9 cellular contexts compared by ENCODE assay signal in genomic region chr4:1166509-1167243, GRCh38. TPM values are rescaled to one million over a fixed set of nuclear protein-coding genes. Genes with fewer than 3 reads are reported as not detected.
DNase-seq lines count a peak whose midpoint lies in the region; ATAC-seq and TF ChIP-seq lines count a peak whose summit lies in the region.
"Had no signal": no experiment of that assay in that cellular context is flagged by ENCODE, and none has a peak within 500 bp of the region (broad histone marks: within the 10 kb centered on the region; RNA-seq: fewer than 3 reads in every experiment).

No MANE protein-coding gene starts in this region.

- no peaks in the 10 kb centered on the region for H3K36me3 Mint-ChIP-seq in activated T-cell treated with anti-CD3 and anti-CD28 coated beads, Interleukin-2, amount 50 U/mL, for 4 hours (ENCODE audit: insufficient read depth)

- peak overlapping the region; percentile 83 for H3K4me3 Mint-ChIP-seq in activated T-cell treated with anti-CD3 and anti-CD28 coated beads, Interleukin-2, amount 50 U/mL, for 4 hours

- H3K27ac ChIP-seq in RWPE1 (peak overlapping the region; percentile 64), gastroesophageal sphincter (peak overlapping the region in 2 of 4 donors; percentile 57 to 78), suprapubic skin (no peak overlapping the region), ovary (no peak overlapping the region)
- H3K27ac ChIP-seq: epithelial cell of prostate had no signal

- no peak for TF ChIP-seq CTCF in RWPE1 (conservative IDR thresholded peaks at IDR 0.05; ENCODE audit: low read depth)
- TF ChIP-seq CTCF in gastroesophageal sphincter (IDR thresholded peaks at IDR 0.05): no peak
- no peak for TF ChIP-seq CTCF in suprapubic skin (IDR thresholded peaks at IDR 0.05)
- TF ChIP-seq CTCF in ovary (IDR thresholded peaks at IDR 0.05): no peak

- peak overlapping the region in 1 of 2 donors; percentile 66 for H3K4me3 ChIP-seq in gastroesophageal sphincter
- H3K4me3 ChIP-seq in suprapubic skin: peak overlapping the region; percentile 60
- no peak overlapping the region for H3K4me3 ChIP-seq in ovary

- POLR2A ChIA-PET in RWPE1 (lab: Yijun Ruan, JAX; ENCODE audit: low non-redundant PET): no interaction called here

- peaks cover 20% of the 10 kb centered on the region for H3K4me1 Mint-ChIP-seq in activated T-cell treated with anti-CD3 and anti-CD28 coated beads, Interleukin-2, amount 50 U/mL, for 4 hours (ENCODE audit: low read depth)

- WGBS in gastroesophageal sphincter (ENCODE audit: low coverage in 1 of 2), 2 donors: 49 to 65% methylated on average over 5 to 12 of the region's 24 CpGs
- WGBS in suprapubic skin: 45% methylated on average over 6 of the region's 24 CpGs
- 44 to 56% (median 51%) methylated on average over 24 of the region's 24 CpGs for WGBS in ovary, 3 donors

- CTCF ChIA-PET in RWPE1 (lab: Yijun Ruan, JAX): interaction anchor here (0.5 to 0.7 kb wide), 3 partner anchors 9 to 25 kb away, joined by 3 to 4 read pairs (median 4); no protein-coding TSS in a partner anchor

- TF ChIP-seq EP300 in gastroesophageal sphincter (IDR thresholded peaks at IDR 0.05) (no peak), suprapubic skin (IDR thresholded peaks at IDR 0.05) (no peak), ovary (IDR thresholded peaks at IDR 0.05) (no peak)

- peaks cover 0 to 51% (median 14%) of the 10 kb centered on the region in 3 donors for H3K4me1 ChIP-seq in gastroesophageal sphincter
- peaks cover 29% of the 10 kb centered on the region for H3K4me1 ChIP-seq in suprapubic skin
- peaks cover 6% of the 10 kb centered on the region for H3K4me1 ChIP-seq in ovary (ENCODE audit: insufficient read depth)

- no peak for TF ChIP-seq POLR2A in gastroesophageal sphincter (IDR thresholded peaks at IDR 0.05)
- TF ChIP-seq POLR2A in suprapubic skin (IDR thresholded peaks at IDR 0.05): no peak
- no peak for TF ChIP-seq POLR2A in ovary (IDR thresholded peaks at IDR 0.05)

- no peak for DNase-seq in activated T-cell treated with anti-CD3 and anti-CD28 coated beads, Interleukin-2, amount 50 U/mL, for 4 hours
- DNase-seq in activated T-cell treated with anti-CD3 and anti-CD28 coated beads for 4 hours (no peak), RWPE1 (ENCODE audit: low spot score) (no peak), suprapubic skin (ENCODE audit: low spot score in 2 of 2) (peak in 1 of 2 donors; percentile 63), ovary (no peak), posterior vena cava (ENCODE audit: low spot score) (no peak)

- H3K27me3 ChIP-seq in gastroesophageal sphincter (peaks cover 24% of the 10 kb centered on the region), suprapubic skin (peaks cover 15% of the 10 kb centered on the region), ovary (no peaks in the 10 kb centered on the region)

- intact Hi-C loops in ovary (cut with DNase I): loop anchor here (5.0 to 10.0 kb wide), 5 partner anchors 41 to 188 kb away; partner anchors contain the start of gene CTBP1 (in 3 of the 4)
- intact Hi-C loops in posterior vena cava (cut with DNase I): loop anchor here (5.0 to 10.0 kb wide), 3 partner anchors 78 to 89 kb away; partner anchors contain the start of gene CTBP1 (in 1 of the 2)

- H3K9me3 Mint-ChIP-seq in activated T-cell treated with anti-CD3 and anti-CD28 coated beads, Interleukin-2, amount 50 U/mL, for 4 hours: no peaks in the 10 kb centered on the region

- no peaks in the 10 kb centered on the region for H3K36me3 ChIP-seq in gastroesophageal sphincter
- H3K36me3 ChIP-seq in suprapubic skin: no peaks in the 10 kb centered on the region
- H3K36me3 ChIP-seq in ovary: no peaks in the 10 kb centered on the region

- no peaks in the 10 kb centered on the region for H3K9me3 ChIP-seq in gastroesophageal sphincter
- H3K9me3 ChIP-seq in suprapubic skin: no peaks in the 10 kb centered on the region
- H3K9me3 ChIP-seq in ovary: no peaks in the 10 kb centered on the region

- ATAC-seq in activated T-cell treated with anti-CD3 and anti-CD28 coated beads, Interleukin-2, amount 50 U/mL, for 4 hours: peak in 1 of 2 donors; percentile 1
- ATAC-seq in gastroesophageal sphincter: peak; percentile 1
- ATAC-seq in GM19035 (IDR thresholded peaks at IDR 0.05; ENCODE audit: unreplicated experiment): no peak

- peaks cover 8% of the 10 kb centered on the region for H3K27me3 Mint-ChIP-seq in activated T-cell treated with anti-CD3 and anti-CD28 coated beads, Interleukin-2, amount 50 U/mL, for 4 hours (ENCODE audit: low read depth)

RNA-seq across cellular contexts. Expression of gene SPON2, which starts 5.7 kb away (rescaled TPM):
- total RNA-seq in activated T-cell treated with anti-CD3 and anti-CD28 coated beads, Interleukin-2, amount 50 U/mL, for 4 hours: 1 to 10 TPM; 1.4 to 2.1 (median 2.1) TPM
- 10 to 100 TPM; 16.3 to 72.5 (median 55.0) TPM for total RNA-seq in gastroesophageal sphincter
- 10 to 100 TPM; 22.5 to 52.3 (median 31.8) TPM for total RNA-seq in suprapubic skin
- 100 to 1,000 TPM in 1 of 7 donors, 10 to 100 TPM in 6; 12.2 to 104 (median 55.3) TPM for total RNA-seq in ovary
- 10 to 100 TPM in 1 of 2 donors, 1 to 10 TPM in 1; 8.0 to 46.2 TPM for polyA plus RNA-seq in ovary
- total RNA-seq in posterior vena cava: 10 to 100 TPM; 18.1 to 63.3 TPM

RNA-seq across cellular contexts. Expression of gene RNF212, which starts 53.3 kb away (rescaled TPM):
- total RNA-seq in activated T-cell treated with anti-CD3 and anti-CD28 coated beads, Interleukin-2, amount 50 U/mL, for 4 hours: 1 to 10 TPM in 1 of 3 donors, under 1 TPM in 2; 0.79 to 2.9 (median 0.84) TPM
- total RNA-seq in gastroesophageal sphincter (1 to 10 TPM; 1.5 to 6.9 (median 4.6) TPM), suprapubic skin (10 to 100 TPM in 1 of 4 donors, 1 to 10 TPM in 3; 2.4 to 16.5 (median 4.4) TPM), ovary (10 to 100 TPM in 6 of 7 donors, 1 to 10 TPM in 1; 6.2 to 31.0 (median 20.3) TPM), posterior vena cava (1 to 10 TPM in 1 of 2 donors, under 1 TPM in 1; 0.76 to 4.0 TPM)
- polyA plus RNA-seq in ovary: 10 to 100 TPM in 1 of 2 donors, 1 to 10 TPM in 1; 6.8 to 11.5 TPM

Comparison
In these comparisons a context has a peak if more than half of its experiments do, and no peak if none do; other contexts are left out.
1. RNA of gene SPON2, which starts 5.7 kb away (total RNA-seq): 18.1 to 63.3 TPM in posterior vena cava, 16.3 to 72.5 TPM in gastroesophageal sphincter, 12.2 to 104 TPM in ovary and 22.5 to 52.3 TPM in suprapubic skin; 1.4 to 2.1 TPM in activated T-cell treated with anti-CD3 and anti-CD28 coated beads, Interleukin-2, amount 50 U/mL, for 4 hours; every median in the first group is over 4 times any median in the second.